In genomic region chr15:101472033-101472432, GRCh38 we compare ENCODE assay signal across 22 cellular contexts.
"Had no signal": no experiment of that assay in that cellular context is flagged by ENCODE, and none has a peak within 500 bp of the region (broad histone marks: within the 10 kb centered on the region; RNA-seq: fewer than 3 reads in every experiment).

No MANE protein-coding gene starts in this region.

- DNase-seq: cortex of kidney; effector CD4-positive, alpha-beta T cell; foreskin fibroblast; gastrocnemius medialis; nucleus accumbens; stimulated activated CD4-positive, alpha-beta T cell treated with anti-CD3 and anti-CD28 coated beads, Interleukin-2, amount 100 ng/mL, for 24 hours; stimulated activated CD4-positive, alpha-beta T cell treated with anti-CD3 and anti-CD28 coated beads, Interleukin-4, amount 100 ng/mL, for 24 hours; stimulated activated naive CD4-positive, alpha-beta T cell treated with Interleukin-2 at 50 U/mL for 16 hours; stomach; transverse colon; upper lobe of right lung; uterus had no signal

- H3K9me3 ChIP-seq: gastrocnemius medialis, prostate gland, right atrium auricular region, stomach, transverse colon, upper lobe of right lung, uterus had no signal

- FAIRE-seq: islet of Langerhans had no signal

- H3K36me3 ChIP-seq: cardiac muscle cell, gastrocnemius medialis, prostate gland, right atrium auricular region, stomach, transverse colon, upper lobe of right lung, uterus had no signal

- H3K27me3 ChIP-seq: cardiac muscle cell, gastrocnemius medialis, hepatocyte, right atrium auricular region, stomach, transverse colon, upper lobe of right lung, uterus had no signal

- H3K4me3 ChIP-seq: cardiac muscle cell, gastrocnemius medialis, hepatocyte, lung, prostate gland, right atrium auricular region, stomach, transverse colon, upper lobe of right lung, uterus had no signal

- H3K4me1 ChIP-seq: prostate gland, stomach, transverse colon, upper lobe of right lung, uterus had no signal

- H3K27ac ChIP-seq: cardiac muscle cell, epithelial cell of prostate, gastrocnemius medialis, hepatocyte, prostate gland, right atrium auricular region, stomach, transverse colon, upper lobe of right lung, uterus had no signal

- H2AFZ ChIP-seq: hepatocyte had no signal

- ATAC-seq: esophagus mucosa; gastrocnemius medialis; sciatic nerve; stimulated activated effector memory CD8-positive, alpha-beta T cell treated with anti-CD3 and anti-CD28 coated beads, Interleukin-12 subunit alpha, Interleukin-12 subunit beta, amount 100 ng/mL, for 72 hours; upper lobe of right lung had no signal

- H3K4me2 ChIP-seq: hepatocyte had no signal
